Comparison of ENCODE assay signal across 1 cellular context in the genomic region with DNA sequence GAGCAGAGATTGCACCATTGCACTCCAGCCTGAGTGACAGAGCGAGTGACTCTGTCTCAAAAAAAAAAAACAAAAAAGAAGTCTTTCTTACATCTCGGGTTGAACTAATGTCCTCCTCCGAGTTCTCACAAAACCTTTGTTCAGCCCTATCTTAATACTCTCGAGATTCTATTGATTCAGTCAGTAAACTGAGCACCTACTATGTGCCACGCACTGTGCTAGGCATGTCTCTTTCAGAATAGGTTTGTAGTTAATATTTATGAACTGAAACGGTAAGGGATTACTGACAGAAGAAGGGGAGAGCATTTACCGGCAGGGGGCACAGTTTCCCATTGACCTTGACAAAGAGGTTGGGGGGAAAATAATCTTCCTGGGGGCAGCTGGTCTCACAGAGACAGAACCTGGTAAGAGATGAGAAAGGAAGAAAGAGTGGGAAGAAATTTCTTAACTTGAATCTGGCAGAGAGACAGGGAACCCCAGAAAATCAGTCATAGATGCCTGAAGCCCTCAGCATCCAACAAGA.
A peak's percentile ranks its signal among the peaks of the same experiment; 100 is the strongest.
TF ChIP-seq lines count a peak whose summit lies in the region.

No MANE protein-coding gene starts in this region.

TF ChIP-seq in A549, 52 proteins besides CTCF, POLR2A, EP300 and RAD21:
- TF ChIP-seq HEYL (CRISPR knock-in tag; IDR thresholded peaks at IDR 0.05) = no peak
- TF ChIP-seq SMC3 (IDR thresholded peaks at IDR 0.05) = peak; percentile 23; the same call in 1 of the 3 replicates
- 0 out of 2 replicates have a peak, but pooled peaks have one; percentile 53 for TF ChIP-seq ESRRA (IDR thresholded peaks at IDR 0.05; ENCODE audit: borderline replicate concordance, low read length)
